In genomic region chr6:45556828-45557227, GRCh38 we compare ENCODE assay signal across 23 cellular contexts.
DNase-seq lines count a peak whose midpoint lies in the region; ATAC-seq and TF ChIP-seq lines count a peak whose summit lies in the region.
"Had no signal": no experiment of that assay in that cellular context is flagged by ENCODE, and none has a peak within 500 bp of the region (broad histone marks: within the 10 kb centered on the region; RNA-seq: fewer than 3 reads in every experiment).

No MANE protein-coding gene starts in this region.

- H3K4me3 Mint-ChIP-seq in HFFc6, result peak overlapping the region; percentile 89
- H3K4me3 Mint-ChIP-seq: activated CD8-positive, alpha-beta memory T cell treated with anti-CD3 and anti-CD28 coated beads, Interleukin-2, amount 10 ng/mL, durations not matched to agents 7 days and 5 days; stimulated activated naive B cell treated with anti-CD40 and anti-IgM and Interleukin-4, amounts not matched to agents 10 μg/mL and 1 μg/mL and 100 μg/mL, for 72 hours had no signal

- H3K4me1 Mint-ChIP-seq in HFFc6 (ENCODE audit: low read depth), result peaks cover 40% of the 10 kb centered on the region

- H3K27me3 ChIP-seq in AG04450 (ENCODE audit: control insufficient read depth, insufficient read depth, low read length), result no peaks in the 10 kb centered on the region
- H3K27me3 ChIP-seq: adrenal gland, MG63, pancreas had no signal

- no peaks in the 10 kb centered on the region for H3K36me3 Mint-ChIP-seq in HFFc6 (ENCODE audit: low read depth)
- H3K36me3 Mint-ChIP-seq: stimulated activated naive B cell treated with anti-CD40 and anti-IgM and Interleukin-4, amounts not matched to agents 10 μg/mL and 1 μg/mL and 100 μg/mL, for 72 hours had no signal

- DNase-seq in AG04450 (ENCODE audit: low read depth, low spot score) (no peak), HFFc6 (no peak), foreskin fibroblast (no peak), retina (peak; percentile 38), GM19240 (ENCODE audit: insufficient read length, low spot score) (no peak), NCI-H446 (lab: John Stamatoyannopoulos, UW) (no peak)
- DNase-seq: activated CD4-positive, CD25-positive, alpha-beta regulatory T cell treated with anti-CD3 and anti-CD28 coated beads, Interleukin-2, amount 50 U/mL, for 72 hours; activated CD8-positive, alpha-beta memory T cell treated with anti-CD3 and anti-CD28 coated beads, Interleukin-2, amount 10 ng/mL, durations not matched to agents 7 days and 5 days; adrenal gland; Calu3; central memory CD4-positive, alpha-beta T cell; effector memory CD4-positive, alpha-beta T cell; hippocampal formation; MG63; mucosa of descending colon; NCI-H1694; NCI-H226; pancreas; stimulated activated naive B cell treated with anti-CD40 and anti-IgM and Interleukin-4, amounts not matched to agents 10 μg/mL and 1 μg/mL and 100 μg/mL, for 72 hours had no signal

- peak overlapping the region; percentile 77 for H3K27ac ChIP-seq in AG04450 (ENCODE audit: low read depth, low read length)

- CTCF ChIA-PET in AG04450 (lab: Charles Lee), result interaction anchor here (1.1 to 1.4 kb wide), 2 partner anchors 158 to 402 kb away, joined by 3 to 8 read pairs; no protein-coding TSS in a partner anchor

- no peaks in the 10 kb centered on the region for H3K9me3 ChIP-seq in AG04450 (ENCODE audit: control insufficient read depth, insufficient read depth, low read length)
- H3K9me3 ChIP-seq: adrenal gland, MG63, mucosa of descending colon, pancreas had no signal

- H3K27ac Mint-ChIP-seq in HFFc6, result peak overlapping the region; percentile 80
- H3K27ac Mint-ChIP-seq: activated CD8-positive, alpha-beta memory T cell treated with anti-CD3 and anti-CD28 coated beads, Interleukin-2, amount 10 ng/mL, durations not matched to agents 7 days and 5 days; activated T-helper 2 cell treated with anti-CD3 and anti-CD28 coated beads, Interferon-gamma antibody, Interleukin-2, Interleukin-4, amounts not matched to agents 10 μg/mL and 5 μg/mL and 100 μg/mL, durations not matched to agents 14 hours and 24 hours and 36 hours; stimulated activated naive B cell treated with anti-CD40 and anti-IgM and Interleukin-4, amounts not matched to agents 10 μg/mL and 1 μg/mL and 100 μg/mL, for 72 hours had no signal

- no peaks in the 10 kb centered on the region for H3K9me3 Mint-ChIP-seq in HFFc6
- H3K9me3 Mint-ChIP-seq: stimulated activated naive B cell treated with anti-CD40 and anti-IgM and Interleukin-4, amounts not matched to agents 10 μg/mL and 1 μg/mL and 100 μg/mL, for 72 hours had no signal

- no peak overlapping the region for H3K4me3 ChIP-seq in AG04450 (ENCODE audit: low read depth, low read length)
- H3K4me3 ChIP-seq in foreskin fibroblast (ENCODE audit: low read depth in 1 of 2, low read length in 2 of 2), result peak overlapping the region; percentile 46 to 49
- H3K4me3 ChIP-seq: adrenal gland, GM12878, MG63, mucosa of descending colon had no signal

- ATAC-seq in HG03139 (IDR thresholded peaks at IDR 0.05; ENCODE audit: unreplicated experiment) (no peak), GM18520 (IDR thresholded peaks at IDR 0.05; ENCODE audit: unreplicated experiment) (no peak)
- ATAC-seq: activated CD8-positive, alpha-beta memory T cell treated with anti-CD3 and anti-CD28 coated beads, Interleukin-2, amount 10 ng/mL, durations not matched to agents 7 days and 5 days; GM12878; stimulated activated naive B cell treated with anti-CD40 and anti-IgM and Interleukin-4, amounts not matched to agents 10 μg/mL and 1 μg/mL and 100 μg/mL, for 72 hours had no signal

- H3K27me3 Mint-ChIP-seq in HFFc6 (ENCODE audit: insufficient read depth), result peaks cover 5% of the 10 kb centered on the region; the same call in 1 of the 2 replicates

- TF ChIP-seq CTCF in AG04450 (IDR thresholded peaks at IDR 0.05; ENCODE audit: low read depth, low read length), result no peak
- TF ChIP-seq CTCF in HFFc6 (IDR thresholded peaks at IDR 0.05), result no peak
- TF ChIP-seq CTCF in foreskin fibroblast (IDR thresholded peaks at IDR 0.05; ENCODE audit: low read depth, low read length), result no peak

- POLR2A ChIA-PET in AG04450 (lab: Yijun Ruan, JAX), result interaction anchor here (1.5 kb wide), 1 partner anchor 135 kb away, joined by 3 read pairs; no protein-coding TSS in a partner anchor
